1 cellular context compared by ENCODE assay signal in genomic region chr22:38398609-38399401, GRCh38.
TF ChIP-seq lines count a peak whose summit lies in the region.

No MANE protein-coding gene starts in this region.

TF ChIP-seq in HepG2, 621 proteins besides CTCF, POLR2A, EP300 and RAD21 (continued from another document and continues in another):
- TF ChIP-seq GMEB1 (CRISPR knock-in tag; IDR thresholded peaks at IDR 0.05; ENCODE audit: borderline replicate concordance), result no peak; the same call in 1 of the 2 replicates
- TF ChIP-seq ZNF776 (CRISPR knock-in tag; IDR thresholded peaks at IDR 0.05), result no peak
- no peak for TF ChIP-seq ZNF629 (CRISPR knock-in tag; conservative IDR thresholded peaks at IDR 0.05)
- TF ChIP-seq ZNF280B (CRISPR knock-in tag; IDR thresholded peaks at IDR 0.05; ENCODE audit: borderline replicate concordance), result no peak
- no peak for TF ChIP-seq TP53 (CRISPR knock-in tag; conservative IDR thresholded peaks at IDR 0.05)
- TF ChIP-seq ZNF556 (CRISPR knock-in tag; IDR thresholded peaks at IDR 0.05; ENCODE audit: borderline replicate concordance), result no peak
- no peak for TF ChIP-seq THAP8 (CRISPR knock-in tag; IDR thresholded peaks at IDR 0.05; ENCODE audit: borderline replicate concordance)
- TF ChIP-seq ZSCAN20 (CRISPR knock-in tag; IDR thresholded peaks at IDR 0.05; ENCODE audit: borderline replicate concordance), result no peak
- no peak for TF ChIP-seq MAF1 (CRISPR knock-in tag; IDR thresholded peaks at IDR 0.05; ENCODE audit: borderline replicate concordance)
- no peak for TF ChIP-seq SKIL (CRISPR knock-in tag; IDR thresholded peaks at IDR 0.05; ENCODE audit: borderline replicate concordance)
- no peak for TF ChIP-seq ONECUT2 (CRISPR knock-in tag; IDR thresholded peaks at IDR 0.05)
- TF ChIP-seq ATM (IDR thresholded peaks at IDR 0.05; ENCODE audit: borderline replicate concordance), result no peak
- no peak for TF ChIP-seq POGZ (CRISPR knock-in tag; IDR thresholded peaks at IDR 0.05)
- no peak for TF ChIP-seq REXO4 (CRISPR knock-in tag; IDR thresholded peaks at IDR 0.05; ENCODE audit: borderline replicate concordance)
- no peak for TF ChIP-seq BRF2 (CRISPR knock-in tag; IDR thresholded peaks at IDR 0.05)
- no peak for TF ChIP-seq WIZ (CRISPR knock-in tag; IDR thresholded peaks at IDR 0.05)
- no peak for TF ChIP-seq GMEB2 (CRISPR knock-in tag; IDR thresholded peaks at IDR 0.05; ENCODE audit: low read depth)
- TF ChIP-seq RARA (CRISPR knock-in tag; IDR thresholded peaks at IDR 0.05), result no peak
- no peak for TF ChIP-seq ZNF124 (CRISPR knock-in tag; IDR thresholded peaks at IDR 0.05)
- no peak for TF ChIP-seq E2F5 (CRISPR knock-in tag; conservative IDR thresholded peaks at IDR 0.05)
- no peak for TF ChIP-seq ZNF562 (CRISPR knock-in tag; IDR thresholded peaks at IDR 0.05; ENCODE audit: borderline replicate concordance)
- TF ChIP-seq ZNF142 (CRISPR knock-in tag; IDR thresholded peaks at IDR 0.05), result no peak
- no peak for TF ChIP-seq ZSCAN9 (CRISPR knock-in tag; IDR thresholded peaks at IDR 0.05; ENCODE audit: borderline replicate concordance)
- no peak for TF ChIP-seq ELF3 (CRISPR knock-in tag; IDR thresholded peaks at IDR 0.05)
- no peak for TF ChIP-seq ZMYM4 (CRISPR knock-in tag; IDR thresholded peaks at IDR 0.05)
- TF ChIP-seq ZNF7 (CRISPR knock-in tag; IDR thresholded peaks at IDR 0.05), result no peak
- TF ChIP-seq ZNF724P (CRISPR knock-in tag; IDR thresholded peaks at IDR 0.05; ENCODE audit: borderline replicate concordance), result no peak
- TF ChIP-seq SALL1 (CRISPR knock-in tag; IDR thresholded peaks at IDR 0.05), result peak; percentile 19
- TF ChIP-seq GABPA (IDR thresholded peaks at IDR 0.05; ENCODE audit: low read depth, low read length), result no peak
- TF ChIP-seq GABPA (CRISPR knock-in tag; IDR thresholded peaks at IDR 0.05; ENCODE audit: low read depth), result no peak
- TF ChIP-seq ZNF83 (CRISPR knock-in tag; IDR thresholded peaks at IDR 0.05; ENCODE audit: borderline replicate concordance), result no peak
- no peak for TF ChIP-seq ZNF800 (CRISPR knock-in tag; IDR thresholded peaks at IDR 0.05)
- TF ChIP-seq HMGA1 (CRISPR knock-in tag; conservative IDR thresholded peaks at IDR 0.05), result no peak
- TF ChIP-seq ZNF317 (CRISPR knock-in tag; IDR thresholded peaks at IDR 0.05), result no peak
- no peak for TF ChIP-seq GZF1 (CRISPR knock-in tag; IDR thresholded peaks at IDR 0.05)
- TF ChIP-seq BATF2 (CRISPR knock-in tag; IDR thresholded peaks at IDR 0.05), result no peak
- TF ChIP-seq MTERF4 (CRISPR knock-in tag; IDR thresholded peaks at IDR 0.05), result no peak
- peak; percentile 75 for TF ChIP-seq HNRNPK (IDR thresholded peaks at IDR 0.05; ENCODE audit: low read depth, low read length, poor library complexity, severe bottlenecking)
- TF ChIP-seq TFAP4 (IDR thresholded peaks at IDR 0.05; ENCODE audit: borderline replicate concordance, low read depth), result no peak
- no peak for TF ChIP-seq PHF21A (CRISPR knock-in tag; IDR thresholded peaks at IDR 0.05)
- no peak for TF ChIP-seq ZNF256 (CRISPR knock-in tag; conservative IDR thresholded peaks at IDR 0.05)
- TF ChIP-seq KLF9 (CRISPR knock-in tag; IDR thresholded peaks at IDR 0.05; ENCODE audit: low read depth), result no peak
- no peak for TF ChIP-seq ZNF644 (CRISPR knock-in tag; IDR thresholded peaks at IDR 0.05; ENCODE audit: low read depth)
- TF ChIP-seq ZNF678 (CRISPR knock-in tag; IDR thresholded peaks at IDR 0.05), result no peak
- TF ChIP-seq SIN3A (IDR thresholded peaks at IDR 0.05; ENCODE audit: borderline replicate concordance, low read depth, low read length), result no peak; the same call in 1 of the 2 replicates
